Comparison of ENCODE assay signal across 8 cellular contexts in the genomic region with DNA sequence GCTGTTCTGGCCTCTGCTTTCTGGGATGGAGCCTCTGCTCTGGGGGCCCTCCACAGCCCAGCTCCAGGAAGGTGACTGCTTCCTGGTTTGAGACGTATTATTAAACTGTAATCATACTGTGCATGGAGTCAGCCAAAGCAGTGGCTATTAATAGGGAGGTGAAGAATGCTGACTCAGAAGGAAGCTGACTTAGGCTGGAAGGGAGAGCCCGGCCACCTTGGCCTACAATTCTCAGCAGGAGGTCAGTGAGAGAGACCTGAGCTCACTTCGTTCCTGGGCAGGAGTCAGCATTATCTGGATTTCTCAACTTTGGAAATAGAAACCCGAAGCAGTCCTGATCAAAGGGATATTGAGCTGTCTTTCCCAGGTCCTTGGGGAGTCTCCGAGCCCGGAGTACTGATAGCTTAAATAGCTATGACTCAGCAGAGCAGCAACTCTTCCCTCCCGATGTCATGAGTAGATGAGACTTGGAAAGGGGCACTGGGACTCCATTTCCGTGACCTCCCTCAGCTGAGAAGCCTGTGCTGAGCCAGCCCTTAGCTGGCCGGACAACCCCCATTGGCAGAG.
DNase-seq lines count a peak whose midpoint lies in the region; ATAC-seq and TF ChIP-seq lines count a peak whose summit lies in the region.
"Had no signal": no experiment of that assay in that cellular context is flagged by ENCODE, and none has a peak within 500 bp of the region (broad histone marks: within the 10 kb centered on the region; RNA-seq: fewer than 3 reads in every experiment).

No MANE protein-coding gene starts in this region.

- H3K27ac ChIP-seq in transverse colon, result peak overlapping the region in 3 of 4 donors; percentile 78 to 88 (median 85)

- intact Hi-C loops in left colon (cut with DNase I, micrococcal nuclease), result no loop called here
- intact Hi-C loops in transverse colon (cut with DNase I; ENCODE audit: low total_unique reads), result no loop called here

- no peak overlapping the region for H3K27ac Mint-ChIP-seq in activated naive CD4-positive, alpha-beta T cell treated with anti-CD3 and anti-CD28 coated beads, Interleukin-2, amount 50 U/mL, for 72 hours
- H3K27ac Mint-ChIP-seq: activated T-cell treated with anti-CD3 and anti-CD28 coated beads, Interleukin-2, amount 50 U/mL, for 72 hours had no signal

- no peaks in the 10 kb centered on the region for H3K36me3 Mint-ChIP-seq in activated naive CD4-positive, alpha-beta T cell treated with anti-CD3 and anti-CD28 coated beads, Interleukin-2, amount 50 U/mL, for 72 hours

- H3K9me3 ChIP-seq in transverse colon, result no peaks in the 10 kb centered on the region

- DNase-seq in M059J (ENCODE audit: low read depth), result peak; percentile 87
- peak; percentile 86 to 94 for DNase-seq in cardiac fibroblast (ENCODE audit: low read depth in 2 of 2)
- peak in 1 of 2 donors; percentile 36 for DNase-seq in left colon
- DNase-seq in transverse colon, result no peak
- DNase-seq in activated naive CD4-positive, alpha-beta T cell treated with anti-CD3 and anti-CD28 coated beads, Interleukin-2, amount 50 U/mL, for 72 hours (ENCODE audit: low spot score in 2 of 2), result no peak
- no peak for DNase-seq in cerebellar cortex (ENCODE audit: low spot score)
- DNase-seq in activated CD4-positive, alpha-beta T cell treated with anti-CD3 and anti-CD28 coated beads, Interleukin-2, amount 50 U/mL, for 1 hour, result no peak
- DNase-seq: activated T-cell treated with anti-CD3 and anti-CD28 coated beads, Interleukin-2, amount 50 U/mL, for 72 hours had no signal

- in situ Hi-C loops in transverse colon (cut with MboI; ENCODE audit: low pct_ligation_motif_present in 1 of 4, low pct_unique_long_range_greater_than_20kb in 1 of 4, low sequenced_read_pairs in 3 of 4), result no loop called here

- H3K9me3 Mint-ChIP-seq in activated naive CD4-positive, alpha-beta T cell treated with anti-CD3 and anti-CD28 coated beads, Interleukin-2, amount 50 U/mL, for 72 hours, result no peaks in the 10 kb centered on the region
- H3K9me3 Mint-ChIP-seq: activated T-cell treated with anti-CD3 and anti-CD28 coated beads, Interleukin-2, amount 50 U/mL, for 72 hours had no signal

- peak; percentile 19 for ATAC-seq in left colon
- no peak for ATAC-seq in activated naive CD4-positive, alpha-beta T cell treated with anti-CD3 and anti-CD28 coated beads, Interleukin-2, amount 50 U/mL, for 72 hours
- ATAC-seq: activated T-cell treated with anti-CD3 and anti-CD28 coated beads, Interleukin-2, amount 50 U/mL, for 72 hours had no signal

- H3K27me3 ChIP-seq in transverse colon, result no peaks in the 10 kb centered on the region

- no peak for TF ChIP-seq CTCF in cardiac fibroblast (IDR thresholded peaks at IDR 0.05; ENCODE audit: low read depth, low read length)
- TF ChIP-seq CTCF in transverse colon (IDR thresholded peaks at IDR 0.05), result no peak

- H3K36me3 ChIP-seq in transverse colon, result no peaks in the 10 kb centered on the region

- H3K4me1 ChIP-seq in transverse colon, result peaks cover 8 to 34% (median 18%) of the 10 kb centered on the region in 4 donors

- no peak overlapping the region for H3K4me3 ChIP-seq in cardiac fibroblast (replicated peaks in 1 of 2; ENCODE audit: low read depth in 2 of 2, low read length in 2 of 2)
- H3K4me3 ChIP-seq in transverse colon, result no peak overlapping the region

- TF ChIP-seq EP300 in transverse colon (IDR thresholded peaks at IDR 0.05; ENCODE audit: low read depth), result no peak

- no peak for TF ChIP-seq POLR2A in transverse colon (IDR thresholded peaks at IDR 0.05)

- whole genome bisulfite sequencing in transverse colon (ENCODE audit: low coverage in 1 of 2), 2 donors, result 50 to 80% methylated on average over 3 to 9 of the region's 9 CpGs

Comparison
In these comparisons a context has a peak if more than half of its experiments do, and no peak if none do; other contexts are left out.
1. DNase-seq: peak in M059J (single experiment) and cardiac fibroblast (2 of 2); none in transverse colon (single experiment), activated naive CD4-positive, alpha-beta T cell treated with anti-CD3 and anti-CD28 coated beads, Interleukin-2, amount 50 U/mL, for 72 hours (0 of 2), cerebellar cortex (single experiment) and activated CD4-positive, alpha-beta T cell treated with anti-CD3 and anti-CD28 coated beads, Interleukin-2, amount 50 U/mL, for 1 hour (single experiment).